ENCODE assay signal across 22 cellular contexts in genomic region chr11:64219755-64220154, GRCh38.
"Had no signal": no experiment of that assay in that cellular context is flagged by ENCODE, and none has a peak within 500 bp of the region (broad histone marks: within the 10 kb centered on the region; RNA-seq: fewer than 3 reads in every experiment).

No MANE protein-coding gene starts in this region.

- H3K4me3 ChIP-seq: body of pancreas, lower lobe of right lung, ovary, psoas muscle, smooth muscle cell, tibial nerve had no signal

- H3K36me3 Mint-ChIP-seq: activated naive CD8-positive, alpha-beta T cell; natural killer cell had no signal

- ATAC-seq: activated CD8-positive, alpha-beta T cell treated with anti-CD3 and anti-CD28 coated beads for 36 hours; natural killer cell; psoas muscle had no signal

- DNase-seq: activated CD4-positive, alpha-beta T cell treated with anti-CD3 and anti-CD28 coated beads, Interleukin-2, amount 10 ng/mL, durations not matched to agents 7 days and 5 days; activated CD4-positive, CD25-positive, alpha-beta regulatory T cell treated with anti-CD3 and anti-CD28 coated beads, Interleukin-2, amount 50 U/mL, for 72 hours; activated CD8-positive, alpha-beta T cell treated with anti-CD3 and anti-CD28 coated beads for 36 hours; activated effector memory CD4-positive, alpha-beta T cell treated with Interleukin-2 at 50 U/mL for 16 hours; activated naive CD4-positive, alpha-beta T cell treated with Interleukin-2 at 50 U/mL for 16 hours; body of pancreas; dermis blood vessel endothelial cell; effector CD4-positive, alpha-beta T cell; kidney glomerular epithelial cell; lower lobe of right lung; mesenchymal stem cell; natural killer cell; psoas muscle; stimulated activated CD4-positive, alpha-beta T cell treated with anti-CD3 and anti-CD28 coated beads, Interleukin-15, amount 100 ng/mL, for 24 hours; stimulated activated CD4-positive, alpha-beta T cell treated with anti-CD3 and anti-CD28 coated beads, Interleukin-2, amount 100 ng/mL, for 24 hours; stimulated activated naive CD4-positive, alpha-beta T cell treated with Interleukin-2 at 50 U/mL for 16 hours; T-helper 9 cell had no signal

- H3K27me3 Mint-ChIP-seq: activated CD4-positive, alpha-beta T cell treated with anti-CD3 and anti-CD28 coated beads, Interleukin-2, amount 10 ng/mL, durations not matched to agents 7 days and 5 days; activated CD8-positive, alpha-beta T cell treated with anti-CD3 and anti-CD28 coated beads for 36 hours; activated naive CD8-positive, alpha-beta T cell had no signal

- H3K27ac Mint-ChIP-seq: activated CD8-positive, alpha-beta T cell treated with anti-CD3 and anti-CD28 coated beads for 36 hours; activated naive CD8-positive, alpha-beta T cell; natural killer cell; T-helper 1 cell treated with Interleukin-12 subunit alpha and Interleukin-12 subunit beta and Interleukin-4 antibody, amounts not matched to agents 30 μg/mL and 1 μg/mL, for 36 hours had no signal

- H3K4me3 Mint-ChIP-seq: activated CD4-positive, alpha-beta T cell treated with anti-CD3 and anti-CD28 coated beads, Interleukin-2, amount 10 ng/mL, durations not matched to agents 7 days and 5 days; activated CD8-positive, alpha-beta T cell treated with anti-CD3 and anti-CD28 coated beads for 36 hours; activated naive CD8-positive, alpha-beta T cell; natural killer cell; T-helper 1 cell treated with Interleukin-12 subunit alpha and Interleukin-12 subunit beta and Interleukin-4 antibody, amounts not matched to agents 30 μg/mL and 1 μg/mL, for 36 hours had no signal

- H3K27me3 ChIP-seq: body of pancreas, ovary, tibial nerve had no signal

- H3K4me2 ChIP-seq: smooth muscle cell had no signal

- H3K36me3 ChIP-seq: ovary had no signal

- H3K9me3 Mint-ChIP-seq: activated CD4-positive, alpha-beta T cell treated with anti-CD3 and anti-CD28 coated beads, Interleukin-2, amount 10 ng/mL, durations not matched to agents 7 days and 5 days; activated CD8-positive, alpha-beta T cell treated with anti-CD3 and anti-CD28 coated beads for 36 hours; natural killer cell; T-helper 1 cell treated with Interleukin-12 subunit alpha and Interleukin-12 subunit beta and Interleukin-4 antibody, amounts not matched to agents 30 μg/mL and 1 μg/mL, for 36 hours had no signal

- H3K27ac ChIP-seq: lower lobe of right lung, ovary, psoas muscle, tibial nerve had no signal

- H3K9me3 ChIP-seq: body of pancreas, lower lobe of right lung, ovary, psoas muscle, tibial nerve had no signal
